ENCODE assay signal across 1 cellular context in the genomic region with DNA sequence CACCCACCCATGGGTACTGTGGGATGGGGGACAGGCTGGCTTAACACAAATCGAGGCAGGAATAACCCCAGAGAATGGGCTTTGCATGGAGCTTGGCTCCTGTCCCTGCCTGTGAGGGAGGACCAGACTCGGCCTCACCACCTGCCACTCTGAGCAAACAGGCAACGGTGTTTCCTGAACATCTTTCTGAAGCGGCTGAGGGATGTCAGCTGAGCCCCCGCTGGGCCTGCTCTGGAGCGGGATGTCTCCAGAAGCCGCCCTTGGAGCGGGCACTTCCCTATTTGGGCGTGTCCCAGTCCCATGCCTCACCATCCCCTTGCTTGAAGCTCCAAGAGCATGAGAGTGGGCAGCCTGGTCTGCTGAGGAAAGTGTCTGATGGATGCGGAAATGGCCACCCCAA.
TF ChIP-seq lines count a peak whose summit lies in the region.

No MANE protein-coding gene starts in this region.

TF ChIP-seq in GM23338, 12 proteins besides CTCF, POLR2A, EP300 and RAD21:
- TF ChIP-seq ZNF114 (CRISPR knock-in tag; IDR thresholded peaks at IDR 0.05) (no peak), JUNB (IDR thresholded peaks at IDR 0.05; ENCODE audit: unreplicated experiment) (no peak), STAT1 (IDR thresholded peaks at IDR 0.05; ENCODE audit: unreplicated experiment) (no peak), ETS1 (IDR thresholded peaks at IDR 0.05) (no peak), EZH2phosphoT487 (IDR thresholded peaks at IDR 0.05; ENCODE audit: unreplicated experiment) (no peak), POLR2AphosphoS5 (IDR thresholded peaks at IDR 0.05; ENCODE audit: low read depth) (no peak), CREB1 (CRISPR knock-in tag; IDR thresholded peaks at IDR 0.05; ENCODE audit: low read depth) (no peak), REST (IDR thresholded peaks at IDR 0.05; ENCODE audit: unreplicated experiment) (no peak), ZNF331 (CRISPR knock-in tag; IDR thresholded peaks at IDR 0.05; ENCODE audit: low read depth) (no peak), NANOG (IDR thresholded peaks at IDR 0.05; ENCODE audit: borderline replicate concordance) (no peak), EZH2 (IDR thresholded peaks at IDR 0.05; ENCODE audit: low read depth, unreplicated experiment) (no peak)
- TF ChIP-seq, protein P1, sequence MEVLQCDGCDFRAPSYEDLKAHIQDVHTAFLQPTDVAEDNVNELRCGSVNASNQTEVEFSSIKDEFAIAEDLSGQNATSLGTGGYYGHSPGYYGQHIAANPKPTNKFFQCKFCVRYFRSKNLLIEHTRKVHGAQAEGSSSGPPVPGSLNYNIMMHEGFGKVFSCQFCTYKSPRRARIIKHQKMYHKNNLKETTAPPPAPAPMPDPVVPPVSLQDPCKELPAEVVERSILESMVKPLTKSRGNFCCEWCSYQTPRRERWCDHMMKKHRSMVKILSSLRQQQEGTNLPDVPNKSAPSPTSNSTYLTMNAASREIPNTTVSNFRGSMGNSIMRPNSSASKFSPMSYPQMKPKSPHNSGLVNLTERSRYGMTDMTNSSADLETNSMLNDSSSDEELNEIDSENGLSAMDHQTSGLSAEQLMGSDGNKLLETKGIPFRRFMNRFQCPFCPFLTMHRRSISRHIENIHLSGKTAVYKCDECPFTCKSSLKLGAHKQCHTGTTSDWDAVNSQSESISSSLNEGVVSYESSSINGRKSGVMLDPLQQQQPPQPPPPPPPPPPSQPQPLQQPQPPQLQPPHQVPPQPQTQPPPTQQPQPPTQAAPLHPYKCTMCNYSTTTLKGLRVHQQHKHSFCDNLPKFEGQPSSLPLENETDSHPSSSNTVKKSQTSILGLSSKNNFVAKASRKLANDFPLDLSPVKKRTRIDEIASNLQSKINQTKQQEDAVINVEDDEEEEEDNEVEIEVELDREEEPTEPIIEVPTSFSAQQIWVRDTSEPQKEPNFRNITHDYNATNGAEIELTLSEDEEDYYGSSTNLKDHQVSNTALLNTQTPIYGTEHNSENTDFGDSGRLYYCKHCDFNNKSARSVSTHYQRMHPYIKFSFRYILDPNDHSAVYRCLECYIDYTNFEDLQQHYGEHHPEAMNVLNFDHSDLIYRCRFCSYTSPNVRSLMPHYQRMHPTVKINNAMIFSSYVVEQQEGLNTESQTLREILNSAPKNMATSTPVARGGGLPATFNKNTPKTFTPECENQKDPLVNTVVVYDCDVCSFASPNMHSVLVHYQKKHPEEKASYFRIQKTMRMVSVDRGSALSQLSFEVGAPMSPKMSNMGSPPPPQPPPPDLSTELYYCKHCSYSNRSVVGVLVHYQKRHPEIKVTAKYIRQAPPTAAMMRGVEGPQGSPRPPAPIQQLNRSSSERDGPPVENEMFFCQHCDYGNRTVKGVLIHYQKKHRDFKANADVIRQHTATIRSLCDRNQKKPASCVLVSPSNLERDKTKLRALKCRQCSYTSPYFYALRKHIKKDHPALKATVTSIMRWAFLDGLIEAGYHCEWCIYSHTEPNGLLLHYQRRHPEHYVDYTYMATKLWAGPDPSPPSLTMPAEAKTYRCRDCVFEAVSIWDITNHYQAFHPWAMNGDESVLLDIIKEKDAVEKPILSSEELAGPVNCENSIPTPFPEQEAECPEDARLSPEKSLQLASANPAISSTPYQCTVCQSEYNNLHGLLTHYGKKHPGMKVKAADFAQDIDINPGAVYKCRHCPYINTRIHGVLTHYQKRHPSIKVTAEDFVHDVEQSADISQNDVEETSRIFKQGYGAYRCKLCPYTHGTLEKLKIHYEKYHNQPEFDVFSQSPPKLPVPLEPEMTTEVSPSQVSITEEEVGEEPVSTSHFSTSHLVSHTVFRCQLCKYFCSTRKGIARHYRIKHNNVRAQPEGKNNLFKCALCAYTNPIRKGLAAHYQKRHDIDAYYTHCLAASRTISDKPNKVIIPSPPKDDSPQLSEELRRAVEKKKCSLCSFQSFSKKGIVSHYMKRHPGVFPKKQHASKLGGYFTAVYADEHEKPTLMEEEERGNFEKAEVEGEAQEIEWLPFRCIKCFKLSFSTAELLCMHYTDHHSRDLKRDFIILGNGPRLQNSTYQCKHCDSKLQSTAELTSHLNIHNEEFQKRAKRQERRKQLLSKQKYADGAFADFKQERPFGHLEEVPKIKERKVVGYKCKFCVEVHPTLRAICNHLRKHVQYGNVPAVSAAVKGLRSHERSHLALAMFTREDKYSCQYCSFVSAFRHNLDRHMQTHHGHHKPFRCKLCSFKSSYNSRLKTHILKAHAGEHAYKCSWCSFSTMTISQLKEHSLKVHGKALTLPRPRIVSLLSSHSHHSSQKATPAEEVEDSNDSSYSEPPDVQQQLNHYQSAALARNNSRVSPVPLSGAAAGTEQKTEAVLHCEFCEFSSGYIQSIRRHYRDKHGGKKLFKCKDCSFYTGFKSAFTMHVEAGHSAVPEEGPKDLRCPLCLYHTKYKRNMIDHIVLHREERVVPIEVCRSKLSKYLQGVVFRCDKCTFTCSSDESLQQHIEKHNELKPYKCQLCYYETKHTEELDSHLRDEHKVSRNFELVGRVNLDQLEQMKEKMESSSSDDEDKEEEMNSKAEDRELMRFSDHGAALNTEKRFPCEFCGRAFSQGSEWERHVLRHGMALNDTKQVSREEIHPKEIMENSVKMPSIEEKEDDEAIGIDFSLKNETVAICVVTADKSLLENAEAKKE (CRISPR knock-in tag; IDR thresholded peaks at IDR 0.05) = no peak
TF ChIP-seq in GM23338: peak in this region for 0.
